In genomic region chr16:89334050-89334449, GRCh38 we compare ENCODE assay signal across 9 cellular contexts.
DNase-seq lines count a peak whose midpoint lies in the region; ATAC-seq, FAIRE-seq and TF ChIP-seq lines count a peak whose summit lies in the region.
"Had no signal": no experiment of that assay in that cellular context is flagged by ENCODE, and none has a peak within 500 bp of the region (broad histone marks: within the 10 kb centered on the region; RNA-seq: fewer than 3 reads in every experiment).

No MANE protein-coding gene starts in this region.

- CTCF ChIA-PET in PC-3 (lab: Charles Lee) = no interaction called here
- CTCF ChIA-PET in endothelial cell of umbilical vein (lab: Charles Lee) = interaction anchor here (0.6 to 3.0 kb wide), 10 partner anchors 9 to 223 kb away, joined by 3 to 23 read pairs (median 4); no protein-coding TSS in a partner anchor

- TF ChIP-seq CTCF in PC-3 (conservative IDR thresholded peaks at IDR 0.05; ENCODE audit: low read depth, low read length) (no peak), endothelial cell of umbilical vein (IDR thresholded peaks at IDR 0.05; ENCODE audit: extremely low read depth in 1 of 2, insufficient read depth in 1 of 2, low read depth in 1 of 2, low read length in 2 of 2) (no peak), neural crest cell (conservative IDR thresholded peaks at IDR 0.05) (no peak), Peyer's patch (IDR thresholded peaks at IDR 0.05) (no peak)

- no peaks in the 10 kb centered on the region for H3K9me2 ChIP-seq in PC-3 (replicated peaks; ENCODE audit: low read length)

- TF ChIP-seq POLR2A in endothelial cell of umbilical vein (IDR thresholded peaks at IDR 0.05; ENCODE audit: low read depth, low read length) = no peak
- no peak for TF ChIP-seq POLR2A in Peyer's patch (IDR thresholded peaks at IDR 0.05)

- H3K27ac ChIP-seq in BLaER1 (peak overlapping the region; percentile 67; the same call in 1 of the 2 replicates), PC-3 (ENCODE audit: low read length) (peak overlapping the region; percentile 77), endothelial cell of umbilical vein (ENCODE audit: insufficient read depth, low read depth, low read length) (peak overlapping the region; percentile 36), Peyer's patch (peak overlapping the region in 2 of 4 donors; percentile 29 to 49)

- no peak for ATAC-seq in PC-3

- peaks cover 100% of the 10 kb centered on the region for H3K4me1 ChIP-seq in BLaER1
- H3K4me1 ChIP-seq in PC-3 (ENCODE audit: insufficient read depth, low read length) = peaks cover 48% of the 10 kb centered on the region
- H3K4me1 ChIP-seq in endothelial cell of umbilical vein (ENCODE audit: control insufficient read depth, extremely low read depth, insufficient read depth, low read length) = peaks cover 60% of the 10 kb centered on the region
- peaks cover 3 to 41% (median 16%) of the 10 kb centered on the region in 4 donors for H3K4me1 ChIP-seq in Peyer's patch

- POLR2A ChIA-PET in PC-3 (lab: Charles Lee; ENCODE audit: unreplicated experiment) (no interaction called here), endothelial cell of umbilical vein (lab: Charles Lee) (no interaction called here)

- no peak overlapping the region for H3K27ac Mint-ChIP-seq in neural crest cell (ENCODE audit: unreplicated experiment)

- H3K9me3 Mint-ChIP-seq in neural crest cell = no peaks in the 10 kb centered on the region

- H3K27me3 Mint-ChIP-seq in neural crest cell (ENCODE audit: low read depth) = no peaks in the 10 kb centered on the region

- peak overlapping the region; percentile 44 for H3K4me3 Mint-ChIP-seq in neural crest cell

- FAIRE-seq in endothelial cell of umbilical vein (lab: Jason Lieb, UNC) = no peak

- H3K9ac ChIP-seq in BLaER1 (peak overlapping the region; percentile 72), PC-3 (ENCODE audit: low read length) (peak overlapping the region; percentile 47), endothelial cell of umbilical vein (replicated peaks; ENCODE audit: extremely low read depth, insufficient read depth, low read length) (no peak overlapping the region)

- no peaks in the 10 kb centered on the region for H3K36me3 Mint-ChIP-seq in neural crest cell (ENCODE audit: low read depth)

- DNase-seq in PC-3 (no peak), endothelial cell of umbilical vein (ENCODE audit: low read depth, low spot score) (no peak), neural crest cell (ENCODE audit: low read depth, low spot score) (no peak), Peyer's patch (no peak), DMS153 treated with DMSO at 0.1 percent for 48 hours (lab: John Stamatoyannopoulos, UW; ENCODE audit: unreplicated experiment) (no peak), NCI-H2171 (lab: John Stamatoyannopoulos, UW) (no peak)
- no peak for DNase-seq in activated effector memory CD4-positive, alpha-beta T cell treated with Interleukin-2 at 50 U/mL for 16 hours
- DNase-seq: stimulated activated CD4-positive, alpha-beta T cell treated with anti-CD3 and anti-CD28 coated beads, Interleukin-2, amount 100 ng/mL, for 48 hours had no signal

- H3K36me3 ChIP-seq in BLaER1 (peaks cover 2% of the 10 kb centered on the region), PC-3 (ENCODE audit: low read depth, low read length) (no peaks in the 10 kb centered on the region; the same call in 1 of the 2 replicates), endothelial cell of umbilical vein (ENCODE audit: control insufficient read depth in 2 of 2, extremely low read depth in 1 of 2, insufficient read depth in 2 of 2, low read length in 2 of 2) (no peaks in the 10 kb centered on the region), Peyer's patch (no peaks in the 10 kb centered on the region)

- H3K27me3 ChIP-seq in BLaER1 = no peaks in the 10 kb centered on the region
- H3K27me3 ChIP-seq in PC-3 (ENCODE audit: low read length) = no peaks in the 10 kb centered on the region
- H3K27me3 ChIP-seq in endothelial cell of umbilical vein (ENCODE audit: control insufficient read depth in 2 of 2, insufficient read depth in 2 of 2, low read length in 2 of 2) = no peaks in the 10 kb centered on the region
- no peaks in the 10 kb centered on the region for H3K27me3 ChIP-seq in Peyer's patch

- H4K20me1 ChIP-seq in BLaER1 (peaks cover 100% of the 10 kb centered on the region), PC-3 (ENCODE audit: low read length) (no peaks in the 10 kb centered on the region), endothelial cell of umbilical vein (replicated peaks; ENCODE audit: control insufficient read depth, extremely low read depth, insufficient read depth, low read length) (peaks cover 3% of the 10 kb centered on the region)

- H2AFZ ChIP-seq in PC-3 (ENCODE audit: low read length) (no peak overlapping the region), endothelial cell of umbilical vein (ENCODE audit: low read depth, low read length) (no peak overlapping the region)

- peak overlapping the region; percentile 97 for H3K4me2 ChIP-seq in BLaER1
- 0 out of 2 replicates have a peak overlapping the region, but pooled peaks have one; percentile 10 for H3K4me2 ChIP-seq in PC-3 (ENCODE audit: low read length)
- no peak overlapping the region for H3K4me2 ChIP-seq in endothelial cell of umbilical vein (ENCODE audit: insufficient read depth, low read length)

- H3K4me3 ChIP-seq in BLaER1 = no peak overlapping the region
- no peak overlapping the region for H3K4me3 ChIP-seq in PC-3 (ENCODE audit: low read length)
- no peak overlapping the region for H3K4me3 ChIP-seq in endothelial cell of umbilical vein (replicated peaks in 1 of 3; ENCODE audit: insufficient read depth in 1 of 3, low read depth in 1 of 3, low read length in 3 of 3)
- no peak overlapping the region for H3K4me3 ChIP-seq in Peyer's patch

- H3K9me3 ChIP-seq in BLaER1 (no peaks in the 10 kb centered on the region), PC-3 (ENCODE audit: low read length) (no peaks in the 10 kb centered on the region), endothelial cell of umbilical vein (replicated peaks; ENCODE audit: control insufficient read depth, insufficient read depth, low read length) (no peaks in the 10 kb centered on the region), Peyer's patch (no peaks in the 10 kb centered on the region)

- intact Hi-C loops in PC-3 (cut with micrococcal nuclease) = loop anchor here (5.0 kb wide), 2 partner anchors 43 to 158 kb away; partner anchors contain the start of gene ANKRD11
- intact Hi-C loops in endothelial cell of umbilical vein (cut with micrococcal nuclease) = loop anchor here (5.0 kb wide), 1 partner anchor 78 kb away; no protein-coding TSS in a partner anchor

- H3K79me2 ChIP-seq in PC-3 (ENCODE audit: low read length) (peaks cover 89% of the 10 kb centered on the region), endothelial cell of umbilical vein (ENCODE audit: control insufficient read depth, insufficient read depth, low read length) (peaks cover 89% of the 10 kb centered on the region)

- H3K4me1 Mint-ChIP-seq in neural crest cell = peaks cover 52% of the 10 kb centered on the region

- H3F3A ChIP-seq in PC-3 (ENCODE audit: low read length, unreplicated experiment) = no peaks in the 10 kb centered on the region

- dilution Hi-C loops in endothelial cell of umbilical vein (cut with MboI; ENCODE audit: extremely low pct_ligation_motif_present, low sequenced_read_pairs) = no loop called here

- H3K9me1 ChIP-seq in endothelial cell of umbilical vein (replicated peaks; ENCODE audit: control insufficient read depth, extremely low read depth, insufficient read depth, low read length) = no peaks in the 10 kb centered on the region

- no TSS peak for BruUV-seq in PC-3 (replicated peaks; lab: Mats Ljungman, UMichigan)
- BruUV-seq in endothelial cell of umbilical vein (replicated peaks; lab: Mats Ljungman, UMichigan) = no TSS peak

TF ChIP-seq in endothelial cell of umbilical vein, 7 proteins besides CTCF, POLR2A, EP300 and RAD21:
- no peak for TF ChIP-seq POLR2AphosphoS5 (IDR thresholded peaks at IDR 0.05; ENCODE audit: insufficient read depth, low read depth, low read length)
- TF ChIP-seq, protein P1, sequence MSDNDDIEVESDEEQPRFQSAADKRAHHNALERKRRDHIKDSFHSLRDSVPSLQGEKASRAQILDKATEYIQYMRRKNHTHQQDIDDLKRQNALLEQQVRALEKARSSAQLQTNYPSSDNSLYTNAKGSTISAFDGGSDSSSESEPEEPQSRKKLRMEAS (IDR thresholded peaks at IDR 0.05; ENCODE audit: insufficient read depth, insufficient read length) = no peak
- TF ChIP-seq GATA2 (IDR thresholded peaks at IDR 0.05; ENCODE audit: insufficient read depth, insufficient read length, low read depth, low read length) = no peak
- no peak for TF ChIP-seq FOS (IDR thresholded peaks at IDR 0.05; ENCODE audit: borderline replicate concordance, insufficient read depth, low read length)
- TF ChIP-seq EZH2 (IDR thresholded peaks at IDR 0.05; ENCODE audit: borderline replicate concordance, low read depth, low read length, severe bottlenecking) = no peak
- TF ChIP-seq MYC (IDR thresholded peaks at IDR 0.05; ENCODE audit: low read depth, low read length) = no peak
- no peak for TF ChIP-seq JUN (IDR thresholded peaks at IDR 0.05; ENCODE audit: borderline replicate concordance, insufficient read depth, insufficient read length, low read depth)
